13 cellular contexts compared by ENCODE assay signal in the genomic region with DNA sequence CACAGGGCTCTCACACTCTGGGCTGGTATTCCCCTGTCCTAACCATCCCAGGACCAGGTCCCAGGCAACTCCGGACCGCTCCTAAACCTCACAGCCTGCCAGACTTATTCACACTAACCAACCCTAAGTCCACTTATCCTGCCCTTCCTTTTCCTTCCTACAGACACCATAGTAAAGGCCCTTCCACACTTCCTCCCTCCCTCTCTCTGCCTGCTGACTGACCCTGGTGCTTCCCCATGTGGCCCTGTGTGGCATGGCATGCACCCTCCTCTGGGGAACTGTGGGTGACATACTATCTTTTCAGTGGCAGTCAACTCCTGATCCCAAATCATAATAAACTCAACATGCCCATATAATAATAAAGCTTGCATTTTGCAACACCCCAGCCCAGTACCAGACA.
A peak's percentile ranks its signal among the peaks of the same experiment; 100 is the strongest.
DNase-seq lines count a peak whose midpoint lies in the region; ATAC-seq and TF ChIP-seq lines count a peak whose summit lies in the region.
"Had no signal": no experiment of that assay in that cellular context is flagged by ENCODE, and none has a peak within 500 bp of the region (broad histone marks: within the 10 kb centered on the region; RNA-seq: fewer than 3 reads in every experiment).

No MANE protein-coding gene starts in this region.

- H3K36me3 ChIP-seq in MM.1S (replicated peaks; ENCODE audit: insufficient read depth, low read length) (no peaks in the 10 kb centered on the region), ascending aorta (no peaks in the 10 kb centered on the region)

- H3K4me1 ChIP-seq in MM.1S (ENCODE audit: low read length) = no peaks in the 10 kb centered on the region
- H3K4me1 ChIP-seq in foreskin keratinocyte = no peaks in the 10 kb centered on the region
- H3K4me1 ChIP-seq in ascending aorta = no peaks in the 10 kb centered on the region

- H3K27me3 ChIP-seq in MM.1S (replicated peaks; ENCODE audit: insufficient read depth, low read length) = no peaks in the 10 kb centered on the region
- no peaks in the 10 kb centered on the region for H3K27me3 ChIP-seq in foreskin keratinocyte
- H3K27me3 ChIP-seq in ascending aorta = no peaks in the 10 kb centered on the region

- no peak overlapping the region for H3K9ac ChIP-seq in MM.1S (ENCODE audit: low read length)

- TF ChIP-seq CTCF in MM.1S (IDR thresholded peaks at IDR 0.05; ENCODE audit: low read length) = peak; percentile 27; the same call in 1 of the 2 replicates
- TF ChIP-seq CTCF in foreskin keratinocyte (conservative IDR thresholded peaks at IDR 0.05) = peak; percentile 23
- TF ChIP-seq CTCF in ascending aorta (IDR thresholded peaks at IDR 0.05) = no peak

- H2AFZ ChIP-seq in MM.1S (ENCODE audit: low read length) = no peak overlapping the region

- ATAC-seq in GM21390 (IDR thresholded peaks at IDR 0.05; ENCODE audit: unreplicated experiment) = peak; percentile 73
- peak; percentile 34 for ATAC-seq in foreskin keratinocyte
- no peak for ATAC-seq in Right ventricle myocardium inferior
- no peak for ATAC-seq in HG03159 (IDR thresholded peaks at IDR 0.05; ENCODE audit: unreplicated experiment)
- no peak for ATAC-seq in GM19452 (IDR thresholded peaks at IDR 0.05; ENCODE audit: unreplicated experiment)

- no peak overlapping the region for H3K27ac ChIP-seq in MM.1S (ENCODE audit: low read length)
- H3K27ac ChIP-seq in foreskin keratinocyte = no peak overlapping the region
- H3K27ac ChIP-seq in ascending aorta = no peak overlapping the region
- H3K27ac ChIP-seq: epithelial cell of prostate had no signal

- H4K20me1 ChIP-seq in MM.1S (ENCODE audit: insufficient read depth, low read length) = no peaks in the 10 kb centered on the region

- no peak overlapping the region for H3K4me2 ChIP-seq in MM.1S (ENCODE audit: low read depth, low read length)

- H3K4me3 ChIP-seq in MM.1S (ENCODE audit: low read length) (no peak overlapping the region), ascending aorta (no peak overlapping the region)

- intact Hi-C loops in Right ventricle myocardium inferior (cut with DNase I) = no loop called here
- intact Hi-C loops in ascending aorta (cut with DNase I) = no loop called here

- H3K9me2 ChIP-seq in MM.1S (replicated peaks; ENCODE audit: insufficient read depth, low read length) = no peaks in the 10 kb centered on the region

- H3F3A ChIP-seq in MM.1S (ENCODE audit: insufficient read depth, low read length) = no peaks in the 10 kb centered on the region

- H3K79me2 ChIP-seq in MM.1S (ENCODE audit: low read length) = no peaks in the 10 kb centered on the region

- no peaks in the 10 kb centered on the region for H3K9me3 ChIP-seq in MM.1S (replicated peaks; ENCODE audit: insufficient read depth, low read length)
- no peaks in the 10 kb centered on the region for H3K9me3 ChIP-seq in ascending aorta

- DNase-seq in ELR (ENCODE audit: low read depth) (peak; percentile 10), MM.1S (no peak), foreskin keratinocyte (no peak), Right ventricle myocardium inferior (ENCODE audit: missing footprints) (no peak), ascending aorta (ENCODE audit: low spot score in 2 of 2) (no peak)
- DNase-seq: activated naive CD4-positive, alpha-beta T cell treated with anti-CD3 and anti-CD28 coated beads for 36 hours; DMS79; NCI-H345; small intestine had no signal

Comparison
In these comparisons a context has a peak if more than half of its experiments do, and no peak if none do; other contexts are left out.
1. ATAC-seq: peak in GM21390 (single experiment) and foreskin keratinocyte (single experiment); none in Right ventricle myocardium inferior (single experiment), HG03159 (single experiment) and GM19452 (single experiment).
2. CTCF ChIP-seq: peak in MM.1S (single experiment) and foreskin keratinocyte (single experiment); none in ascending aorta (0 of 3).